1 cellular context compared by ENCODE assay signal in genomic region chr14:101809671-101810514, GRCh38.
TF ChIP-seq lines count a peak whose summit lies in the region.

No MANE protein-coding gene starts in this region.

TF ChIP-seq in H1, 55 proteins besides CTCF, POLR2A, EP300 and RAD21 (continued from another document):
- peak; percentile 53; the same call in 1 of the 2 replicates for TF ChIP-seq CHD2 (IDR thresholded peaks at IDR 0.05; ENCODE audit: low read length)
- no peak for TF ChIP-seq GTF2F1 (IDR thresholded peaks at IDR 0.05; ENCODE audit: borderline replicate concordance, low read depth, low read length)
- TF ChIP-seq SP4 (IDR thresholded peaks at IDR 0.05; ENCODE audit: low read length) = peak; percentile 84; the same call in 1 of the 2 replicates
- no peak for TF ChIP-seq KDM5A (IDR thresholded peaks at IDR 0.05; ENCODE audit: low read length)
- peak; percentile 90 for TF ChIP-seq RBBP5 (IDR thresholded peaks at IDR 0.05; ENCODE audit: borderline replicate concordance, low read depth, low read length)
- peak; percentile 44 to 62; a peak in 2 of 4 replicates for TF ChIP-seq SIN3A (conservative IDR thresholded peaks at IDR 0.05 in 1 of 2, IDR thresholded peaks at IDR 0.05 in 1 of 2; ENCODE audit: low read depth in 1 of 2, low read length in 2 of 2)
- TF ChIP-seq ATF2 (IDR thresholded peaks at IDR 0.05; ENCODE audit: low read length) = peak; percentile 95
- 0 out of 2 replicates have a peak, but pooled peaks have one; percentile 19 for TF ChIP-seq MAX (IDR thresholded peaks at IDR 0.05)
- TF ChIP-seq CTBP2 (IDR thresholded peaks at IDR 0.05; ENCODE audit: borderline replicate concordance, insufficient read depth, insufficient read length, low read length) = no peak
- TF ChIP-seq CHD1 (IDR thresholded peaks at IDR 0.05; ENCODE audit: low read depth, low read length) = peak; percentile 38; the same call in 1 of the 2 replicates
- TF ChIP-seq EZH2 (IDR thresholded peaks at IDR 0.05; ENCODE audit: low read depth, low read length, severe bottlenecking) = no peak
